Comparison of ENCODE assay signal across 1 cellular context in the genomic region with DNA sequence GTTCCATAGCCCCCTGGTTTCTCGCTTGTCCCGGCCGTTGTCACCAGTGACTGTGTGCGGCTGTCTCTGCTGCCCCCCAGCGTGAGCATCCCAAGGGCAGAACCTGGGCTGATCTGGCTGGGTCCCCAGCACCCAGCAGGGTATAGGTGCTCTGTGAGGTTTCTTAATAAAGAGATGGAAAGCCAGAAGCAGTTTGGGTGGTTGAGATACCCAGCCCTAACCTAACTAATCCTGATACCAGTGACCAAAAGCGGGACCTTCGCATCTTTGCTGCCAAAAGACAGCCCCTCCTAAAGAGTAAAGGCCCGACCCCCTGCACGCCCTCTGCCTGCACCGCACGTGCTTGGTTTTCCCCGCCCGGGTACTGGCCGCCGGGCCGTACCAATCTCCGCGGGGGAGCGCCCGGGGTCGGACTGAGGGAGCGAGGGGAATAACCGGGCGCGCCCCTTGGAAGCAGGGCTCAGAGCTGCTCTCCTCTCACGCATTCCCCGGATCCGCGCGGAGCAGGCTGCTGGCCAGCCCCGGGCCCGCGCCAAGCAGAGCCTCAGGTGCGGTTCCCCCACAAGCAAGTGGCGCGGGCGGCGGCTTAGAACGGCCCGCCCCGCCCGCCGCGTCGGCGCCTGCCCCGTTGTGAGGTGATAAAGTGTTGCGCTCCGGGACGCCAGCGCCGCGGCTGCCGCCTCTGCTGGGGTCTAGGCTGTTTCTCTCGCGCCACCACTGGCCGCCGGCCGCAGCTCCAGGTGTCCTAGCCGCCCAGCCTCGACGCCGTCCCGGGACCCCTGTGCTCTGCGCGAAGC.
TF ChIP-seq lines count a peak whose summit lies in the region.

A gene with protein sequence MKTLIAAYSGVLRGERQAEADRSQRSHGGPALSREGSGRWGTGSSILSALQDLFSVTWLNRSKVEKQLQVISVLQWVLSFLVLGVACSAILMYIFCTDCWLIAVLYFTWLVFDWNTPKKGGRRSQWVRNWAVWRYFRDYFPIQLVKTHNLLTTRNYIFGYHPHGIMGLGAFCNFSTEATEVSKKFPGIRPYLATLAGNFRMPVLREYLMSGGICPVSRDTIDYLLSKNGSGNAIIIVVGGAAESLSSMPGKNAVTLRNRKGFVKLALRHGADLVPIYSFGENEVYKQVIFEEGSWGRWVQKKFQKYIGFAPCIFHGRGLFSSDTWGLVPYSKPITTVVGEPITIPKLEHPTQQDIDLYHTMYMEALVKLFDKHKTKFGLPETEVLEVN (plus strand): TSS at position 667 of the 797 bp plus-strand sequence. CDS start 214 bp downstream, outside the sequence.

TF ChIP-seq in A549, 52 proteins besides CTCF, POLR2A, EP300 and RAD21 (continued from another document):
- TF ChIP-seq, protein P1, sequence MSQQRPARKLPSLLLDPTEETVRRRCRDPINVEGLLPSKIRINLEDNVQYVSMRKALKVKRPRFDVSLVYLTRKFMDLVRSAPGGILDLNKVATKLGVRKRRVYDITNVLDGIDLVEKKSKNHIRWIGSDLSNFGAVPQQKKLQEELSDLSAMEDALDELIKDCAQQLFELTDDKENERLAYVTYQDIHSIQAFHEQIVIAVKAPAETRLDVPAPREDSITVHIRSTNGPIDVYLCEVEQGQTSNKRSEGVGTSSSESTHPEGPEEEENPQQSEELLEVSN (IDR thresholded peaks at IDR 0.05; ENCODE audit: borderline replicate concordance, low read depth): peak; percentile 99
- TF ChIP-seq HDAC2 (IDR thresholded peaks at IDR 0.05) (no peak), JUN (IDR thresholded peaks at IDR 0.05) (peak in 1 of 2 experiments; percentile 48; a peak in 2 of 5 replicates)
TF ChIP-seq in A549: peak in this region for 9.
